ENCODE assay signal across 28 cellular contexts in the genomic region with DNA sequence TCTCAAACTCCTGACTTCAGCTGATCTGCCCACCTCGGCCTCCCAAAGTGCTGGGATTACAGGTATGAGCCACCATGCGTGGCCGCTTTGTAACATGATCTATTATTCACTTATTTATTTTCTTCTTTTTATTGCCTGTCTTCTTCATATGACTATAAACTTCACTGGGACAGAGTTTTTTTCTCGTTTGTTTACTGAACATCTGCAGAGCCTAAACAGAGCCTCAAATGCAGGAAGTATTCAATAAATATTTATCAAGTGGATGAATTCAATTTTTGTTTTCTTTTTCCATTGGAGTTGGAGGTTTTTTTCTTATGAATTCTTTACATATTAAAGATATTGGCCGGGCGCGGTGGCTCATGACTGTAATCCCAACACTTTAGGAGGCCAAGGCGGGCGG. TPM values are rescaled to one million over a fixed set of nuclear protein-coding genes. Genes with fewer than 3 reads are reported as not detected.
"Had no signal": no experiment of that assay in that cellular context is flagged by ENCODE, and none has a peak within 500 bp of the region (broad histone marks: within the 10 kb centered on the region; RNA-seq: fewer than 3 reads in every experiment).

No MANE protein-coding gene starts in this region.

- H3K36me3 Mint-ChIP-seq: naive thymus-derived CD4-positive, alpha-beta T cell; natural killer cell treated with Interleukin-12 subunit alpha and Interleukin-12 subunit beta and Interleukin-15 and Interleukin-18, amount 100 ng/mL, for 72 hours; stimulated activated naive B cell treated with anti-CD40 and anti-IgM and Interleukin-4, amounts not matched to agents 10 μg/mL and 1 μg/mL and 100 μg/mL, for 72 hours had no signal

- H3K36me3 ChIP-seq: left lung, lower lobe of right lung, ovary, right atrium auricular region, right lobe of liver, stomach, thyroid gland, transverse colon, upper lobe of left lung, vagina had no signal

- H3K4me1 Mint-ChIP-seq: naive thymus-derived CD4-positive, alpha-beta T cell; stimulated activated naive B cell treated with anti-CD40 and anti-IgM and Interleukin-4, amounts not matched to agents 10 μg/mL and 1 μg/mL and 100 μg/mL, for 72 hours had no signal

- H3K27ac Mint-ChIP-seq: naive thymus-derived CD4-positive, alpha-beta T cell; natural killer cell treated with Interleukin-12 subunit alpha and Interleukin-12 subunit beta and Interleukin-15 and Interleukin-18, amount 100 ng/mL, for 72 hours; progenitor cell of endocrine pancreas; stimulated activated naive B cell treated with anti-CD40 and anti-IgM and Interleukin-4, amounts not matched to agents 10 μg/mL and 1 μg/mL and 100 μg/mL, for 72 hours had no signal

- H3K27ac ChIP-seq: left lung, lower lobe of right lung, ovary, right atrium auricular region, right lobe of liver, skin epidermis, stomach, testis, thyroid gland, transverse colon, upper lobe of left lung, vagina had no signal

- H3K9me3 Mint-ChIP-seq: naive thymus-derived CD4-positive, alpha-beta T cell; natural killer cell treated with Interleukin-12 subunit alpha and Interleukin-12 subunit beta and Interleukin-15 and Interleukin-18, amount 100 ng/mL, for 72 hours had no signal

- H3K4me1 ChIP-seq: lower lobe of right lung, right atrium auricular region, right lobe of liver, stomach, testis, thyroid gland, transverse colon, upper lobe of left lung, vagina had no signal

- ATAC-seq: left cardiac atrium; left lung; lower lobe of right lung; mucosa of descending colon; naive thymus-derived CD4-positive, alpha-beta T cell; natural killer cell treated with Interleukin-12 subunit alpha and Interleukin-12 subunit beta and Interleukin-15 and Interleukin-18, amount 100 ng/mL, for 72 hours; right lobe of liver; stimulated activated naive B cell treated with anti-CD40 and anti-IgM and Interleukin-4, amounts not matched to agents 10 μg/mL and 1 μg/mL and 100 μg/mL, for 72 hours; stimulated activated naive CD8-positive, alpha-beta T cell treated with anti-CD3 and anti-CD28 coated beads, Interleukin-15, Interleukin-2, amounts not matched to agents 100 U/mL and 50 U/mL, for 24 hours had no signal

- H3K4me3 Mint-ChIP-seq: naive thymus-derived CD4-positive, alpha-beta T cell; natural killer cell treated with Interleukin-12 subunit alpha and Interleukin-12 subunit beta and Interleukin-15 and Interleukin-18, amount 100 ng/mL, for 72 hours; stimulated activated naive B cell treated with anti-CD40 and anti-IgM and Interleukin-4, amounts not matched to agents 10 μg/mL and 1 μg/mL and 100 μg/mL, for 72 hours had no signal

- H3K27me3 Mint-ChIP-seq: natural killer cell treated with Interleukin-12 subunit alpha and Interleukin-12 subunit beta and Interleukin-15 and Interleukin-18, amount 100 ng/mL, for 72 hours; progenitor cell of endocrine pancreas had no signal

- DNase-seq: hippocampal formation; kidney glomerular epithelial cell; left cardiac atrium; left lung; lower lobe of right lung; mammary epithelial cell; mesendoderm; midbrain; mucosa of descending colon; naive thymus-derived CD4-positive, alpha-beta T cell; ovary; right lobe of liver; stimulated activated CD4-positive, alpha-beta T cell treated with anti-CD3 and anti-CD28 coated beads, Interleukin-12 subunit alpha, Interleukin-12 subunit beta, amount 100 ng/mL, for 4 hours; stimulated activated CD4-positive, alpha-beta T cell treated with anti-CD3 and anti-CD28 coated beads, Interleukin-15, amount 100 ng/mL, for 24 hours; stimulated activated CD4-positive, alpha-beta T cell treated with anti-CD3 and anti-CD28 coated beads, Interleukin-2, amount 100 ng/mL, for 24 hours; stimulated activated CD4-positive, alpha-beta T cell treated with anti-CD3 and anti-CD28 coated beads, Interleukin-4, amount 100 ng/mL, for 1 hour; stimulated activated naive B cell treated with anti-CD40 and anti-IgM and Interleukin-4, amounts not matched to agents 10 μg/mL and 1 μg/mL and 100 μg/mL, for 72 hours; stimulated activated naive CD8-positive, alpha-beta T cell treated with anti-CD3 and anti-CD28 coated beads, Interleukin-15, Interleukin-2, amounts not matched to agents 100 U/mL and 50 U/mL, for 24 hours; stomach; testis; thyroid gland; transverse colon; upper lobe of left lung had no signal

- H3K9me3 ChIP-seq: left lung, lower lobe of right lung, mucosa of descending colon, ovary, right atrium auricular region, right lobe of liver, testis, thyroid gland, transverse colon, upper lobe of left lung, vagina had no signal

- H3K4me3 ChIP-seq: left lung, lower lobe of right lung, mucosa of descending colon, ovary, right atrium auricular region, right lobe of liver, skin epidermis, stomach, testis, thyroid gland, transverse colon, upper lobe of left lung, vagina had no signal

- H3K27me3 ChIP-seq: left lung, ovary, right atrium auricular region, right lobe of liver, stomach, testis, thyroid gland, transverse colon, upper lobe of left lung, vagina had no signal

RNA-seq across cellular contexts. Expression of a gene that starts 54.7 kb away (rescaled TPM):
- polyA plus RNA-seq: naive thymus-derived CD4-positive, alpha-beta T cell had no signal
